Comparison of ENCODE assay signal across 8 cellular contexts in genomic region chr1:2190491-2190976, GRCh38. TPM values are rescaled to one million over a fixed set of nuclear protein-coding genes. Genes with fewer than 3 reads are reported as not detected.
DNase-seq lines count a peak whose midpoint lies in the region; ATAC-seq and TF ChIP-seq lines count a peak whose summit lies in the region.

No MANE protein-coding gene starts in this region.

- H3K27me3 Mint-ChIP-seq in MCF 10A (ENCODE audit: insufficient read depth, unreplicated experiment), result no peaks in the 10 kb centered on the region

- peak overlapping the region; percentile 98 to 99 for H3K27ac ChIP-seq in liver (ENCODE audit: low read depth in 1 of 2, low read length in 2 of 2)
- peak overlapping the region; percentile 89 for H3K27ac ChIP-seq in suprapubic skin

- DNase-seq in DMS53 (lab: John Stamatoyannopoulos, UW) (peak; percentile 67), DMS53 treated with DMSO at 0.1 percent for 48 hours (lab: John Stamatoyannopoulos, UW; ENCODE audit: unreplicated experiment) (no peak), MCF 10A (ENCODE audit: unreplicated experiment) (no peak), suprapubic skin (ENCODE audit: low spot score in 2 of 2) (no peak), iPS-NIHi7 (ENCODE audit: extremely low spot score) (no peak)
- DNase-seq in activated CD4-positive, CD25-positive, alpha-beta regulatory T cell (lab: John Stamatoyannopoulos, UW), result no peak

- peaks cover 5% of the 10 kb centered on the region for H3K4me1 Mint-ChIP-seq in MCF 10A (ENCODE audit: insufficient read depth, unreplicated experiment)

- H3K9me3 ChIP-seq in liver (ENCODE audit: control insufficient read depth in 4 of 4, low read length in 3 of 4), result no peaks in the 10 kb centered on the region
- no peaks in the 10 kb centered on the region for H3K9me3 ChIP-seq in suprapubic skin

- intact Hi-C loops in MCF 10A (cut with micrococcal nuclease), result loop anchor here (10.0 kb wide), 1 partner anchor 104 kb away; no protein-coding TSS in a partner anchor

- TF ChIP-seq RAD21 in liver (IDR thresholded peaks at IDR 0.05), result no peak

- BruUV-seq in MCF 10A (replicated peaks; lab: Mats Ljungman, UMichigan), result no TSS peak

- H3K4me3 ChIP-seq in liver (ENCODE audit: low read depth in 1 of 3, low read length in 3 of 3) (peak overlapping the region; percentile 64 to 83 (median 65)), suprapubic skin (peak overlapping the region; percentile 57)

- POLR2A ChIA-PET in MCF 10A (lab: Yijun Ruan, JAX), result interaction anchor here (0.6 to 4.6 kb wide), 11 partner anchors 13 to 203 kb away, joined by 3 to 29 read pairs (median 6); partner anchors contain the start of genes MORN1 and RER1

- no peak for TF ChIP-seq POLR2A in suprapubic skin (IDR thresholded peaks at IDR 0.05)

- TF ChIP-seq CTCF in MCF 10A (IDR thresholded peaks at IDR 0.05; ENCODE audit: unreplicated experiment) (no peak), liver (IDR thresholded peaks at IDR 0.05; ENCODE audit: low read depth, low read length, missing input control) (no peak), suprapubic skin (IDR thresholded peaks at IDR 0.05) (no peak)

- peak overlapping the region in 1 of 2 donors; percentile 92 for H3K9ac ChIP-seq in liver (ENCODE audit: low read depth in 1 of 2, low read length in 2 of 2)

- CTCF ChIA-PET in MCF 10A (lab: Yijun Ruan, JAX), result interaction anchor here (0.6 to 1.0 kb wide), 2 partner anchors 193 to 357 kb away, joined by 3 read pairs; no protein-coding TSS in a partner anchor

- TF ChIP-seq EP300 in suprapubic skin (IDR thresholded peaks at IDR 0.05), result no peak

- WGBS in liver, result 61% methylated on average over 19 of the region's 19 CpGs
- WGBS in suprapubic skin, result 79% methylated on average over 16 of the region's 19 CpGs

- H3K9me3 Mint-ChIP-seq in MCF 10A (ENCODE audit: unreplicated experiment), result no peaks in the 10 kb centered on the region

- H3K36me3 ChIP-seq in liver (ENCODE audit: control insufficient read depth in 4 of 4, insufficient read depth in 3 of 4, low read depth in 1 of 4, low read length in 3 of 4) (peaks cover 0 to 4% (median 0%) of the 10 kb centered on the region in 4 donors), suprapubic skin (peaks cover 6% of the 10 kb centered on the region)

- H3K27ac Mint-ChIP-seq in MCF 10A (ENCODE audit: low read depth, unreplicated experiment), result peak overlapping the region; percentile 67

- no peaks in the 10 kb centered on the region for H3K27me3 ChIP-seq in liver (ENCODE audit: control insufficient read depth in 4 of 4, insufficient read depth in 4 of 4, low read length in 3 of 4)
- H3K27me3 ChIP-seq in suprapubic skin, result no peaks in the 10 kb centered on the region

- peaks cover 11 to 33% (median 19%) of the 10 kb centered on the region in 4 donors for H3K4me1 ChIP-seq in liver (ENCODE audit: control insufficient read depth in 4 of 4, insufficient read depth in 4 of 4, low read length in 3 of 4)
- peaks cover 62% of the 10 kb centered on the region for H3K4me1 ChIP-seq in suprapubic skin

- peak overlapping the region; percentile 83 for H3K4me3 Mint-ChIP-seq in MCF 10A (ENCODE audit: unreplicated experiment)

- no peak for ATAC-seq in HG03097 (IDR thresholded peaks at IDR 0.05; ENCODE audit: low FRiP score, unreplicated experiment)

- no peaks in the 10 kb centered on the region for H3K36me3 Mint-ChIP-seq in MCF 10A (ENCODE audit: insufficient read depth, unreplicated experiment)

TF ChIP-seq in liver, 16 proteins besides CTCF, POLR2A, EP300 and RAD21:
- TF ChIP-seq RXRA (IDR thresholded peaks at IDR 0.05) (no peak), YY1 (IDR thresholded peaks at IDR 0.05) (no peak), MAX (IDR thresholded peaks at IDR 0.05) (no peak), HNF4G (IDR thresholded peaks at IDR 0.05) (no peak), TAF1 (conservative IDR thresholded peaks at IDR 0.05) (no peak), REST (IDR thresholded peaks at IDR 0.05) (no peak), EGR1 (IDR thresholded peaks at IDR 0.05; ENCODE audit: low read depth in 2 of 2) (no peak), HNF4A (conservative IDR thresholded peaks at IDR 0.05) (no peak), SP1 (IDR thresholded peaks at IDR 0.05) (no peak), ATF3 (IDR thresholded peaks at IDR 0.05) (no peak), FOXA2 (IDR thresholded peaks at IDR 0.05) (no peak), NR2F2 (IDR thresholded peaks at IDR 0.05) (no peak), FOXA1 (IDR thresholded peaks at IDR 0.05) (no peak), GABPA (IDR thresholded peaks at IDR 0.05 in 1 of 2, conservative IDR thresholded peaks at IDR 0.05 in 1 of 2) (no peak), JUND (IDR thresholded peaks at IDR 0.05) (no peak)
- TF ChIP-seq, protein P1, sequence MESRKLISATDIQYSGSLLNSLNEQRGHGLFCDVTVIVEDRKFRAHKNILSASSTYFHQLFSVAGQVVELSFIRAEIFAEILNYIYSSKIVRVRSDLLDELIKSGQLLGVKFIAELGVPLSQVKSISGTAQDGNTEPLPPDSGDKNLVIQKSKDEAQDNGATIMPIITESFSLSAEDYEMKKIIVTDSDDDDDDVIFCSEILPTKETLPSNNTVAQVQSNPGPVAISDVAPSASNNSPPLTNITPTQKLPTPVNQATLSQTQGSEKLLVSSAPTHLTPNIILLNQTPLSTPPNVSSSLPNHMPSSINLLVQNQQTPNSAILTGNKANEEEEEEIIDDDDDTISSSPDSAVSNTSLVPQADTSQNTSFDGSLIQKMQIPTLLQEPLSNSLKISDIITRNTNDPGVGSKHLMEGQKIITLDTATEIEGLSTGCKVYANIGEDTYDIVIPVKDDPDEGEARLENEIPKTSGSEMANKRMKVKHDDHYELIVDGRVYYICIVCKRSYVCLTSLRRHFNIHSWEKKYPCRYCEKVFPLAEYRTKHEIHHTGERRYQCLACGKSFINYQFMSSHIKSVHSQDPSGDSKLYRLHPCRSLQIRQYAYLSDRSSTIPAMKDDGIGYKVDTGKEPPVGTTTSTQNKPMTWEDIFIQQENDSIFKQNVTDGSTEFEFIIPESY (IDR thresholded peaks at IDR 0.05), result no peak

RNA-seq across cellular contexts. Expression of gene FAAP20, which starts 4.0 kb away (rescaled TPM):
- total RNA-seq in MCF 10A (2022) (75.9 and 88.8 TPM in 2 replicates), liver (10 to 100 TPM in 1 of 2 donors, 1 to 10 TPM in 1; 5.6 to 11.9 TPM), suprapubic skin (10 to 100 TPM; 18.6 to 47.3 (median 24.9) TPM)
- polyA plus RNA-seq in liver, result 10 to 100 TPM; 19.6 to 31.5 TPM

RNA-seq across cellular contexts. Expression of gene SKI, which starts 37.6 kb away (rescaled TPM):
- total RNA-seq in MCF 10A (2022) (42.7 and 53.7 TPM in 2 replicates), liver (10 to 100 TPM; 18.9 to 21.3 TPM), suprapubic skin (10 to 100 TPM; 51.8 to 91.2 (median 68.1) TPM)
- 10 to 100 TPM in 1 of 2 donors, 1 to 10 TPM in 1; 3.2 to 20.1 TPM for polyA plus RNA-seq in liver
